In genomic region chr3:15958692-15959433, GRCh38 we compare ENCODE assay signal across 17 cellular contexts.
DNase-seq lines count a peak whose midpoint lies in the region; ATAC-seq and TF ChIP-seq lines count a peak whose summit lies in the region.
"Had no signal": no experiment of that assay in that cellular context is flagged by ENCODE, and none has a peak within 500 bp of the region (broad histone marks: within the 10 kb centered on the region; RNA-seq: fewer than 3 reads in every experiment).

No MANE protein-coding gene starts in this region.

- H3K4me1 ChIP-seq in GM23248 (ENCODE audit: insufficient read depth) (peaks cover 4% of the 10 kb centered on the region; the same call in 1 of the 2 replicates), SK-N-SH (ENCODE audit: control insufficient read depth in 1 of 2, insufficient read depth in 2 of 2, low read depth in 1 of 2, low read length in 1 of 2) (peaks cover 5 to 9% of the 10 kb centered on the region in 2 experiments)

- H3K4me2 ChIP-seq in GM23248 (ENCODE audit: unreplicated experiment), result no peak overlapping the region
- H3K4me2 ChIP-seq in SK-N-SH, result 0 out of 2 replicates have a peak overlapping the region, but pooled peaks have one; percentile 14

- DNase-seq in GM23248 (peak; percentile 15), SK-N-SH (peak; percentile 21), choroid plexus epithelial cell (ENCODE audit: low read depth) (peak; percentile 22), mesothelial cell of epicardium (ENCODE audit: low spot score in 2 of 2, unreplicated experiment in 2 of 2) (no peak)
- no peak for DNase-seq in activated CD8-positive, alpha-beta memory T cell treated with anti-CD3 and anti-CD28 coated beads, Interleukin-2, amount 10 ng/mL, durations not matched to agents 7 days and 5 days
- DNase-seq: COR-L47, DMS53, Kasumi-1, NCI-H1930, NCI-H2171 treated with DMSO at 0.1 percent for 48 hours, NCI-H510A, Right ventricle myocardium superior had no signal

- H3K79me2 ChIP-seq in GM23248 (ENCODE audit: insufficient read depth) (no peaks in the 10 kb centered on the region), SK-N-SH (ENCODE audit: insufficient read depth) (no peaks in the 10 kb centered on the region)

- no peaks in the 10 kb centered on the region for H3K4me1 Mint-ChIP-seq in mesothelial cell of epicardium
- no peaks in the 10 kb centered on the region for H3K4me1 Mint-ChIP-seq in activated CD8-positive, alpha-beta memory T cell treated with anti-CD3 and anti-CD28 coated beads, Interleukin-2, amount 10 ng/mL, durations not matched to agents 7 days and 5 days

- H3K9me3 Mint-ChIP-seq in mesothelial cell of epicardium, result peaks cover 5% of the 10 kb centered on the region
- H3K9me3 Mint-ChIP-seq in activated CD8-positive, alpha-beta memory T cell treated with anti-CD3 and anti-CD28 coated beads, Interleukin-2, amount 10 ng/mL, durations not matched to agents 7 days and 5 days (ENCODE audit: low read depth), result no peaks in the 10 kb centered on the region

- H3K27ac ChIP-seq in GM23248 (no peak overlapping the region), SK-N-SH (ENCODE audit: low read depth in 2 of 2, low read length in 1 of 2) (peak overlapping the region; percentile 64 to 73)

- POLR2A ChIA-PET in SK-N-SH (lab: Yijun Ruan, JAX), result no interaction called here

- TF ChIP-seq RAD21 in SK-N-SH (IDR thresholded peaks at IDR 0.05; ENCODE audit: low read length), result no peak

- in situ Hi-C loops in GM23248 (cut with MboI), result no loop called here

- H3K27me3 Mint-ChIP-seq in mesothelial cell of epicardium (ENCODE audit: low read depth), result no peaks in the 10 kb centered on the region
- peaks cover 5% of the 10 kb centered on the region for H3K27me3 Mint-ChIP-seq in activated CD8-positive, alpha-beta memory T cell treated with anti-CD3 and anti-CD28 coated beads, Interleukin-2, amount 10 ng/mL, durations not matched to agents 7 days and 5 days

- peaks cover 9% of the 10 kb centered on the region; the same call in 1 of the 2 replicates for H3F3A ChIP-seq in GM23248 (ENCODE audit: insufficient read depth)
- H3F3A ChIP-seq in SK-N-SH (replicated peaks; ENCODE audit: insufficient read depth), result peaks cover 11% of the 10 kb centered on the region

- H3K4me3 ChIP-seq in GM23248 (no peak overlapping the region), SK-N-SH (ENCODE audit: low read depth in 2 of 2, low read length in 1 of 2) (no peak overlapping the region), choroid plexus epithelial cell (ENCODE audit: low read depth, low read length) (no peak overlapping the region)

- TF ChIP-seq EP300 in SK-N-SH (IDR thresholded peaks at IDR 0.05; ENCODE audit: borderline replicate concordance in 1 of 2, low read depth in 1 of 2, low read length in 1 of 2), result no peak

- H3K4me3 Mint-ChIP-seq in mesothelial cell of epicardium, result no peak overlapping the region
- H3K4me3 Mint-ChIP-seq in activated CD8-positive, alpha-beta memory T cell treated with anti-CD3 and anti-CD28 coated beads, Interleukin-2, amount 10 ng/mL, durations not matched to agents 7 days and 5 days, result no peak overlapping the region
- H3K4me3 Mint-ChIP-seq: CD14-positive monocyte had no signal

- H2AFZ ChIP-seq in GM23248, result no peak overlapping the region
- H2AFZ ChIP-seq in SK-N-SH (ENCODE audit: low read depth), result peak overlapping the region; percentile 2

- H3K27me3 ChIP-seq in GM23248 (replicated peaks; ENCODE audit: insufficient read depth), result no peaks in the 10 kb centered on the region
- H3K27me3 ChIP-seq in SK-N-SH (ENCODE audit: insufficient read depth), result no peaks in the 10 kb centered on the region

- TF ChIP-seq CTCF in SK-N-SH (IDR thresholded peaks at IDR 0.05) (no peak), choroid plexus epithelial cell (conservative IDR thresholded peaks at IDR 0.05; ENCODE audit: low read depth, low read length) (no peak), mesothelial cell of epicardium (IDR thresholded peaks at IDR 0.05; ENCODE audit: unreplicated experiment) (no peak)

- H3K9me2 ChIP-seq in GM23248 (ENCODE audit: insufficient read depth), result no peaks in the 10 kb centered on the region
- no peaks in the 10 kb centered on the region for H3K9me2 ChIP-seq in SK-N-SH

- ATAC-seq in activated CD8-positive, alpha-beta memory T cell treated with anti-CD3 and anti-CD28 coated beads, Interleukin-2, amount 10 ng/mL, durations not matched to agents 7 days and 5 days, result no peak
- no peak for ATAC-seq in GM21515 (IDR thresholded peaks at IDR 0.05; ENCODE audit: unreplicated experiment)
- no peak for ATAC-seq in HG02970 (IDR thresholded peaks at IDR 0.05; ENCODE audit: low FRiP score, unreplicated experiment)
- ATAC-seq: HepG2, Panc1 had no signal

- H3K9ac ChIP-seq in GM23248 (no peak overlapping the region), SK-N-SH (no peak overlapping the region)

- CTCF ChIA-PET in SK-N-SH (lab: Yijun Ruan, JAX), result interaction anchor here (0.7 to 1.5 kb wide), 4 partner anchors 38 to 220 kb away, joined by 3 read pairs; no protein-coding TSS in a partner anchor
- CTCF ChIA-PET in activated CD8-positive, alpha-beta memory T cell treated with anti-CD3 and anti-CD28 coated beads, Interleukin-2, amount 10 ng/mL, durations not matched to agents 7 days and 5 days (lab: Charles Lee), result interaction anchor here (1.1 kb wide), 1 partner anchor 15 kb away, joined by 5 read pairs; no protein-coding TSS in a partner anchor

- 97 to 100% methylated on average over 3 of the region's 3 CpGs for WGBS in GM23248 (ENCODE audit: low coverage in 1 of 2, low lambda C conversion rate in 2 of 2, missing lambda C conversion rate in 2 of 2), 2 experiments
- 68% methylated on average over 3 of the region's 3 CpGs for WGBS in SK-N-SH (ENCODE audit: low lambda C conversion rate)

- H3K9me3 ChIP-seq in GM23248 (ENCODE audit: low read depth) (no peaks in the 10 kb centered on the region), SK-N-SH (no peaks in the 10 kb centered on the region)

- H3K27ac Mint-ChIP-seq in mesothelial cell of epicardium, result peak overlapping the region; percentile 31
- no peak overlapping the region for H3K27ac Mint-ChIP-seq in activated CD8-positive, alpha-beta memory T cell treated with anti-CD3 and anti-CD28 coated beads, Interleukin-2, amount 10 ng/mL, durations not matched to agents 7 days and 5 days

- no peaks in the 10 kb centered on the region for H3K36me3 ChIP-seq in GM23248 (ENCODE audit: low read depth)
- no peaks in the 10 kb centered on the region for H3K36me3 ChIP-seq in SK-N-SH (replicated peaks in 1 of 2; ENCODE audit: control insufficient read depth in 1 of 2, insufficient read depth in 2 of 2, low read length in 1 of 2)

- no peaks in the 10 kb centered on the region for H3K36me3 Mint-ChIP-seq in mesothelial cell of epicardium
- H3K36me3 Mint-ChIP-seq in activated CD8-positive, alpha-beta memory T cell treated with anti-CD3 and anti-CD28 coated beads, Interleukin-2, amount 10 ng/mL, durations not matched to agents 7 days and 5 days, result no peaks in the 10 kb centered on the region
- H3K36me3 Mint-ChIP-seq: CD14-positive monocyte had no signal

- H4K20me1 ChIP-seq in GM23248 (ENCODE audit: insufficient read depth) (no peaks in the 10 kb centered on the region), SK-N-SH (ENCODE audit: insufficient read depth) (no peaks in the 10 kb centered on the region)

TF ChIP-seq in SK-N-SH, 30 proteins besides CTCF, POLR2A, EP300 and RAD21:
- TF ChIP-seq USF1 (IDR thresholded peaks at IDR 0.05; ENCODE audit: borderline replicate concordance, low read depth) (peak; percentile 84), GABPA (IDR thresholded peaks at IDR 0.05; ENCODE audit: low read depth) (no peak), ELF1 (IDR thresholded peaks at IDR 0.05) (0 out of 2 replicates have a peak, but pooled peaks have one; percentile 21)

Comparison
In these comparisons a context has a peak if more than half of its experiments do, and no peak if none do; other contexts are left out.
1. DNase-seq: peak in GM23248 (single experiment), SK-N-SH (single experiment) and choroid plexus epithelial cell (single experiment); none in mesothelial cell of epicardium (0 of 2) and activated CD8-positive, alpha-beta memory T cell treated with anti-CD3 and anti-CD28 coated beads, Interleukin-2, amount 10 ng/mL, durations not matched to agents 7 days and 5 days (single experiment).